Comparison of ENCODE assay signal across 17 cellular contexts in genomic region chr1:57411262-57411661, GRCh38. TPM values are rescaled to one million over a fixed set of nuclear protein-coding genes. Genes with fewer than 3 reads are reported as not detected.
DNase-seq lines count a peak whose midpoint lies in the region; ATAC-seq, FAIRE-seq and TF ChIP-seq lines count a peak whose summit lies in the region.
"Had no signal": no experiment of that assay in that cellular context is flagged by ENCODE, and none has a peak within 500 bp of the region (broad histone marks: within the 10 kb centered on the region; RNA-seq: fewer than 3 reads in every experiment).

No MANE protein-coding gene starts in this region.

- peaks cover 0 to 8% (median 3%) of the 10 kb centered on the region in 5 donors for H3K9me3 Mint-ChIP-seq in CD8-positive, alpha-beta memory T cell

- H3K27ac ChIP-seq in mammary epithelial cell (ENCODE audit: insufficient read depth, low read depth, low read length) (no peak overlapping the region), kidney (ENCODE audit: low read depth in 2 of 2, low read length in 2 of 2) (no peak overlapping the region)
- H3K27ac ChIP-seq in CD8-positive, alpha-beta memory T cell (ENCODE audit: low read depth, low read length): no peak overlapping the region
- H3K27ac ChIP-seq: BLaER1 treated with 17β-estradiol and CSF1 and Interleukin-3, amounts not matched to agents 10 nM and 100 nM; left lung; skin epidermis had no signal

- BruUV-seq in mammary epithelial cell (replicated peaks; lab: Mats Ljungman, UMichigan): no TSS peak

- H3K27me3 ChIP-seq in mammary epithelial cell (ENCODE audit: insufficient read depth, low read length): peaks cover 6% of the 10 kb centered on the region
- H3K27me3 ChIP-seq in CD8-positive, alpha-beta memory T cell (ENCODE audit: insufficient read depth, low read length, poor library complexity, severe bottlenecking): no peaks in the 10 kb centered on the region
- H3K27me3 ChIP-seq: BLaER1 treated with 17β-estradiol and CSF1 and Interleukin-3, amounts not matched to agents 10 nM and 100 nM; left lung had no signal

- CTCF ChIA-PET in mammary epithelial cell (lab: Charles Lee; ENCODE audit: low non-redundant PET): no interaction called here
- CTCF ChIA-PET in CD8-positive, alpha-beta memory T cell (lab: Charles Lee): no interaction called here

- no peak overlapping the region for H3K4me3 ChIP-seq in mammary epithelial cell (replicated peaks in 1 of 3; ENCODE audit: insufficient read depth in 1 of 3, low read depth in 2 of 3, low read length in 3 of 3)
- no peak overlapping the region for H3K4me3 ChIP-seq in kidney (ENCODE audit: low read length in 2 of 2)
- H3K4me3 ChIP-seq in CD8-positive, alpha-beta memory T cell (ENCODE audit: low read length): no peak overlapping the region
- H3K4me3 ChIP-seq: BLaER1 treated with 17β-estradiol and CSF1 and Interleukin-3, amounts not matched to agents 10 nM and 100 nM; left lung; skin epidermis had no signal

- no peak overlapping the region for H3K4me2 ChIP-seq in mammary epithelial cell (ENCODE audit: insufficient read depth, low read depth, low read length)
- H3K4me2 ChIP-seq: BLaER1 treated with 17β-estradiol and CSF1 and Interleukin-3, amounts not matched to agents 10 nM and 100 nM had no signal

- no peak overlapping the region for H3K9ac ChIP-seq in mammary epithelial cell (ENCODE audit: insufficient read depth, low read length)
- H3K9ac ChIP-seq in kidney (ENCODE audit: low read length in 2 of 2): no peak overlapping the region
- H3K9ac ChIP-seq: BLaER1 treated with 17β-estradiol and CSF1 and Interleukin-3, amounts not matched to agents 10 nM and 100 nM had no signal

- ATAC-seq in HG03135 (IDR thresholded peaks at IDR 0.05; ENCODE audit: unreplicated experiment) (no peak), GM21447 (IDR thresholded peaks at IDR 0.05; ENCODE audit: unreplicated experiment) (no peak)
- ATAC-seq in activated CD4-positive, CD25-positive, alpha-beta regulatory T cell treated with anti-CD3 and anti-CD28 coated beads, Interleukin-2, amount 50 U/mL, for 24 hours: no peak
- ATAC-seq: activated naive CD4-positive, alpha-beta T cell treated with anti-CD3 and anti-CD28 coated beads, Interleukin-2, amount 50 U/mL, for 72 hours; left lung had no signal

- no peak for FAIRE-seq in kidney (lab: Jason Lieb, UNC)

- H3K9me3 ChIP-seq in mammary epithelial cell (replicated peaks; ENCODE audit: insufficient read depth, low read length): no peaks in the 10 kb centered on the region
- peaks cover 0 to 5% of the 10 kb centered on the region in 2 donors for H3K9me3 ChIP-seq in kidney (ENCODE audit: control insufficient read depth in 1 of 2, low read length in 2 of 2)
- H3K9me3 ChIP-seq in CD8-positive, alpha-beta memory T cell (ENCODE audit: low read length): no peaks in the 10 kb centered on the region

- H2AFZ ChIP-seq in mammary epithelial cell (ENCODE audit: low read depth, low read length): no peak overlapping the region

- peaks cover 7 to 12% of the 10 kb centered on the region in 2 donors for H3K27me3 Mint-ChIP-seq in CD8-positive, alpha-beta memory T cell

- no peaks in the 10 kb centered on the region for H3K36me3 ChIP-seq in mammary epithelial cell (ENCODE audit: insufficient read depth, low read length)
- H3K36me3 ChIP-seq in kidney (ENCODE audit: control insufficient read depth in 1 of 2, insufficient read depth in 2 of 2, low read length in 2 of 2): no peaks in the 10 kb centered on the region
- no peaks in the 10 kb centered on the region for H3K36me3 ChIP-seq in CD8-positive, alpha-beta memory T cell (ENCODE audit: insufficient read depth, low read length)
- H3K36me3 ChIP-seq: left lung had no signal

- in situ Hi-C loops in mammary epithelial cell (cut with MboI; ENCODE audit: low sequenced_read_pairs in 2 of 2): no loop called here

- H3K4me1 ChIP-seq in mammary epithelial cell (ENCODE audit: insufficient read depth, low read length) (no peaks in the 10 kb centered on the region), kidney (ENCODE audit: control insufficient read depth in 1 of 2, insufficient read depth in 1 of 2, low read depth in 1 of 2, low read length in 2 of 2) (no peaks in the 10 kb centered on the region)
- no peaks in the 10 kb centered on the region for H3K4me1 ChIP-seq in CD8-positive, alpha-beta memory T cell (ENCODE audit: insufficient read depth, low read length)
- H3K4me1 ChIP-seq: BLaER1 treated with 17β-estradiol and CSF1 and Interleukin-3, amounts not matched to agents 10 nM and 100 nM; left lung had no signal

- H3K4me3 Mint-ChIP-seq in CD8-positive, alpha-beta memory T cell: no peak overlapping the region
- H3K4me3 Mint-ChIP-seq: nephron had no signal

- H3K4me1 Mint-ChIP-seq in CD8-positive, alpha-beta memory T cell: no peaks in the 10 kb centered on the region
- H3K4me1 Mint-ChIP-seq: nephron had no signal

- POLR2A ChIA-PET in CD8-positive, alpha-beta memory T cell (lab: Charles Lee): no interaction called here

- peak; percentile 9 for DNase-seq in ELF-1 (ENCODE audit: low read depth, low spot score)
- peak; percentile 41 for DNase-seq in LoVo (ENCODE audit: low spot score)
- DNase-seq in mammary epithelial cell: peak; percentile 65
- DNase-seq in kidney: peak; percentile 62
- DNase-seq in CD8-positive, alpha-beta memory T cell: no peak
- DNase-seq: cortex of kidney, left lung, NCI-H2171, T-helper 9 cell had no signal

- no peak for TF ChIP-seq CTCF in mammary epithelial cell (conservative IDR thresholded peaks at IDR 0.05 in 1 of 2, IDR thresholded peaks at IDR 0.05 in 1 of 2; ENCODE audit: extremely low read depth in 1 of 2, insufficient read depth in 1 of 2, low read depth in 1 of 2, low read length in 2 of 2)
- TF ChIP-seq CTCF in kidney (IDR thresholded peaks at IDR 0.05; ENCODE audit: borderline replicate concordance, extremely low read depth, insufficient read depth): no peak

- H4K20me1 ChIP-seq in mammary epithelial cell (ENCODE audit: insufficient read depth, low read length): no peaks in the 10 kb centered on the region
- H4K20me1 ChIP-seq: BLaER1 treated with 17β-estradiol and CSF1 and Interleukin-3, amounts not matched to agents 10 nM and 100 nM had no signal

- no peak overlapping the region for H3K27ac Mint-ChIP-seq in CD8-positive, alpha-beta memory T cell
- H3K27ac Mint-ChIP-seq: activated naive CD4-positive, alpha-beta T cell treated with anti-CD3 and anti-CD28 coated beads, Interleukin-2, amount 50 U/mL, for 72 hours; nephron had no signal

- H3K79me2 ChIP-seq in mammary epithelial cell (ENCODE audit: insufficient read depth, low read length): no peaks in the 10 kb centered on the region

- peaks cover 0 to 9% (median 0%) of the 10 kb centered on the region in 3 donors for H3K36me3 Mint-ChIP-seq in CD8-positive, alpha-beta memory T cell
- H3K36me3 Mint-ChIP-seq: activated naive CD4-positive, alpha-beta T cell treated with anti-CD3 and anti-CD28 coated beads, Interleukin-2, amount 50 U/mL, for 72 hours had no signal

- intact Hi-C loops in mammary epithelial cell (cut with micrococcal nuclease): no loop called here
- intact Hi-C loops in kidney (cut with DNase I): no loop called here

- whole genome bisulfite sequencing in mammary epithelial cell (ENCODE audit: low coverage, missing lambda C conversion rate): 58% methylated on average over 3 of the region's 3 CpGs

- dilution Hi-C loops in mammary epithelial cell (cut with HindIII; ENCODE audit: low sequenced_read_pairs): no loop called here

RNA-seq across cellular contexts. Expression of gene DAB1, which starts 12.6 kb away (rescaled TPM):
- total RNA-seq in mammary epithelial cell (not detected), kidney (2.3 TPM)
- polyA plus RNA-seq in mammary epithelial cell (not detected), kidney (ENCODE audit: insufficient read depth, low read depth, low replicate concordance) (not detected)
- not detected for polyA minus RNA-seq in mammary epithelial cell
- total RNA-seq in CD8-positive, alpha-beta memory T cell: under 1 TPM in 1 of 2 experiments, not detected in 1; 0.09 TPM
- polyA plus RNA-seq in CD8-positive, alpha-beta memory T cell: 1.7 TPM
- total RNA-seq: fibroblast of villous mesenchyme had no signal

Comparison
In these comparisons a context has a peak if more than half of its experiments do, and no peak if none do; other contexts are left out.
1. DNase-seq: peak in ELF-1 (single experiment), LoVo (single experiment), mammary epithelial cell (single experiment) and kidney (single experiment); none in CD8-positive, alpha-beta memory T cell (0 of 5).